Comparison of ENCODE assay signal across 9 cellular contexts in the genomic region with DNA sequence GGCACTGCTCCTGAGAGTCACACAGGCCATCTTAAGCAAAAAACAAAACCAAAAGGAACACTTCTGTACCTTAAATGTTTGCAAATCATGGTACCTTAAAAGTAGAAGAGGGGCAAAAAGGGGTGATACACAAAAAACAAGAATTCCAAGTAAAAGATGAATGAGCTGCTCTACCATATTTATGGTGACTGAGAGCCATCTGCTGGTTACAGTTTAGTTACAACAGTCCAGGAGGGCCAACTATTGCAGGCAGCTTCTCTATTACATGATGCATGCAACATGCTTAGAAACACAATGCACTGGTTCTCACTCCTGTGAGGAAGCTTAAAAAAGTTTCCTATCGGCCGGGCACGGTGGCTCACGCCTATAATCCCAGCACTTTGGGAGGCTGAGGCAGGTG. TPM values are rescaled to one million over a fixed set of nuclear protein-coding genes. Genes with fewer than 3 reads are reported as not detected.
A peak's percentile ranks its signal among the peaks of the same experiment; 100 is the strongest.
DNase-seq lines count a peak whose midpoint lies in the region; ATAC-seq and TF ChIP-seq lines count a peak whose summit lies in the region.
"Had no signal": no experiment of that assay in that cellular context is flagged by ENCODE, and none has a peak within 500 bp of the region (broad histone marks: within the 10 kb centered on the region; RNA-seq: fewer than 3 reads in every experiment).

No MANE protein-coding gene starts in this region.

- H3K36me3 ChIP-seq in DND-41 (ENCODE audit: insufficient read depth, low read length) (no peaks in the 10 kb centered on the region), SK-N-MC (ENCODE audit: insufficient read depth, low read length) (no peaks in the 10 kb centered on the region)

- H3K27me3 ChIP-seq in DND-41 (ENCODE audit: insufficient read depth, low read length, poor library complexity) (no peaks in the 10 kb centered on the region), foreskin keratinocyte (no peaks in the 10 kb centered on the region)

- H4K20me1 ChIP-seq in DND-41 (ENCODE audit: insufficient read depth, low read length) = no peaks in the 10 kb centered on the region

- H3K9me3 ChIP-seq in DND-41 (ENCODE audit: insufficient read depth, low read length, severe bottlenecking) (no peaks in the 10 kb centered on the region), SK-N-MC (ENCODE audit: low read depth, low read length) (no peaks in the 10 kb centered on the region)

- no peak overlapping the region for H3K4me3 ChIP-seq in DND-41 (ENCODE audit: low read depth in 1 of 2, low read length in 2 of 2)
- H3K4me3 ChIP-seq in SK-N-MC = no peak overlapping the region

- TF ChIP-seq CTCF in DND-41 (IDR thresholded peaks at IDR 0.05; ENCODE audit: borderline replicate concordance, extremely low read depth, low read length, poor library complexity, severe bottlenecking) = peak; percentile 72
- TF ChIP-seq CTCF in foreskin keratinocyte (conservative IDR thresholded peaks at IDR 0.05) = peak; percentile 70

- no peak overlapping the region for H3K4me2 ChIP-seq in DND-41 (ENCODE audit: insufficient read depth, low read length)

- peak; percentile 35 for DNase-seq in DND-41
- DNase-seq in HPDE6-E6E7 (ENCODE audit: extremely low spot score) = peak; percentile 14
- DNase-seq in SK-N-MC (ENCODE audit: low read depth, low spot score) = peak; percentile 12
- peak in 1 of 2 donors; percentile 29 for DNase-seq in foreskin keratinocyte
- peak; percentile 26 for DNase-seq in pulmonary artery endothelial cell (ENCODE audit: low read depth, low spot score)
- DNase-seq in effector CD8-positive, alpha-beta T cell (lab: John Stamatoyannopoulos, UW) = no peak
- DNase-seq in mesenteric fat pad (ENCODE audit: low spot score) = no peak
- DNase-seq in stimulated activated CD4-positive, alpha-beta T cell treated with anti-CD3 and anti-CD28 coated beads, Interleukin-2, amount 100 ng/mL, for 24 hours = no peak

- peak; percentile 70; the same call in 2 of the 3 replicates for ATAC-seq in DND-41 (ENCODE audit: insufficient read depth, low read depth)
- ATAC-seq in foreskin keratinocyte = peak; percentile 61

- H3K4me1 ChIP-seq in DND-41 (ENCODE audit: insufficient read depth, low read length) = no peaks in the 10 kb centered on the region
- H3K4me1 ChIP-seq in foreskin keratinocyte = no peaks in the 10 kb centered on the region

- H2AFZ ChIP-seq in DND-41 (ENCODE audit: low read depth, low read length) = no peak overlapping the region

- H3K27ac ChIP-seq in DND-41 (ENCODE audit: low read length) = no peak overlapping the region
- H3K27ac ChIP-seq in SK-N-MC = no peak overlapping the region
- H3K27ac ChIP-seq in foreskin keratinocyte = no peak overlapping the region

- no peaks in the 10 kb centered on the region for H3K79me2 ChIP-seq in DND-41 (ENCODE audit: insufficient read depth, low read length)

- no peak overlapping the region for H3K9ac ChIP-seq in DND-41 (ENCODE audit: low read depth, low read length)
- peak overlapping the region; percentile 31 for H3K9ac ChIP-seq in SK-N-MC (ENCODE audit: insufficient read length)

RNA-seq across cellular contexts. Expression of gene STX8, which starts 53.5 kb away (rescaled TPM):
- total RNA-seq in foreskin keratinocyte = 73.3 and 82.4 TPM in 2 replicates
- 64.4 and 74.2 TPM in 2 replicates for polyA plus RNA-seq in foreskin keratinocyte
- total RNA-seq in pulmonary artery endothelial cell = 72.6 and 74.2 TPM in 2 replicates
- total RNA-seq in mesenteric fat pad = 77.0 TPM

RNA-seq across cellular contexts. Expression of gene CFAP52, which starts 54.4 kb away (rescaled TPM):
- not detected in 2 replicates for total RNA-seq in foreskin keratinocyte
- polyA plus RNA-seq in foreskin keratinocyte = not detected in 2 replicates
- not detected in 2 replicates for total RNA-seq in pulmonary artery endothelial cell
- total RNA-seq in mesenteric fat pad = not detected
- total RNA-seq: T-helper 1 cell treated with Interleukin-12 subunit alpha and Interleukin-12 subunit beta and Interleukin-4 antibody, amounts not matched to agents 30 ng/mL and 1 ng/mL, for 36 hours had no signal

Comparison
In these comparisons a context has a peak if more than half of its experiments do, and no peak if none do; other contexts are left out.
1. DNase-seq: peak in DND-41 (single experiment), HPDE6-E6E7 (single experiment), SK-N-MC (single experiment) and pulmonary artery endothelial cell (single experiment); none in effector CD8-positive, alpha-beta T cell (single experiment), mesenteric fat pad (single experiment) and stimulated activated CD4-positive, alpha-beta T cell treated with anti-CD3 and anti-CD28 coated beads, Interleukin-2, amount 100 ng/mL, for 24 hours (0 of 2).